1 cellular context compared by ENCODE assay signal in genomic region chr19:37906868-37907734, GRCh38.
TF ChIP-seq lines count a peak whose summit lies in the region.

SIPA1L3 (plus strand) TSS chr19:37907208; CDS start chr19:38081566, 174,358 bp downstream.

TF ChIP-seq in HEK293, 187 proteins besides CTCF, POLR2A, EP300 and RAD21 (continued from another document and continues in another):
- TF ChIP-seq ZBTB49 (tag by site-specific recombination; IDR thresholded peaks at IDR 0.05; ENCODE audit: low read depth): no peak
- no peak; the same call in 1 of the 2 replicates for TF ChIP-seq ZNF140 (tag by site-specific recombination; IDR thresholded peaks at IDR 0.05)
- no peak for TF ChIP-seq ZNF48 (tag by site-specific recombination; IDR thresholded peaks at IDR 0.05)
- TF ChIP-seq ZNF18 (tag by site-specific recombination; IDR thresholded peaks at IDR 0.05): no peak; the same call in 1 of the 2 replicates
- no peak for TF ChIP-seq ZNF701 (tag by site-specific recombination; IDR thresholded peaks at IDR 0.05)
- TF ChIP-seq ZNF211 (tag by site-specific recombination; IDR thresholded peaks at IDR 0.05; ENCODE audit: low read depth): no peak
- TF ChIP-seq ZNF274 (IDR thresholded peaks at IDR 0.05; ENCODE audit: low read length): no peak
- TF ChIP-seq ZNF274 (tag by site-specific recombination; IDR thresholded peaks at IDR 0.05; ENCODE audit: borderline replicate concordance): no peak
- TF ChIP-seq ZNF624 (tag by site-specific recombination; IDR thresholded peaks at IDR 0.05): no peak
- TF ChIP-seq ZNF146 (tag by site-specific recombination; IDR thresholded peaks at IDR 0.05): no peak; the same call in 1 of the 2 replicates
- no peak for TF ChIP-seq ZNF571 (tag by site-specific recombination; IDR thresholded peaks at IDR 0.05)
- peak; percentile 100 for TF ChIP-seq ZNF76 (tag by site-specific recombination; IDR thresholded peaks at IDR 0.05; ENCODE audit: borderline replicate concordance, low read depth)
- no peak for TF ChIP-seq ZNF155 (tag by site-specific recombination; IDR thresholded peaks at IDR 0.05)
- 0 out of 2 replicates have a peak, but pooled peaks have one; percentile 7 for TF ChIP-seq PRDM10 (tag by site-specific recombination; IDR thresholded peaks at IDR 0.05)
- TF ChIP-seq ZNF157 (tag by site-specific recombination; IDR thresholded peaks at IDR 0.05): no peak
- TF ChIP-seq ZNF280D (tag by site-specific recombination; IDR thresholded peaks at IDR 0.05): no peak; the same call in 1 of the 2 replicates
- TF ChIP-seq ZNF514 (tag by site-specific recombination; IDR thresholded peaks at IDR 0.05): no peak
- no peak for TF ChIP-seq ZNF626 (tag by site-specific recombination; IDR thresholded peaks at IDR 0.05)
- peak; percentile 23; the same call in 1 of the 2 replicates for TF ChIP-seq MZF1 (tag by site-specific recombination; IDR thresholded peaks at IDR 0.05; ENCODE audit: borderline replicate concordance)
- no peak for TF ChIP-seq KLF1 (tag by site-specific recombination; IDR thresholded peaks at IDR 0.05)
- peak; percentile 25; the same call in 1 of the 2 replicates for TF ChIP-seq ZBTB7A (tag by site-specific recombination; IDR thresholded peaks at IDR 0.05; ENCODE audit: low read depth)
- TF ChIP-seq BCL6B (tag by site-specific recombination; IDR thresholded peaks at IDR 0.05): no peak
- no peak for TF ChIP-seq ZNF549 (tag by site-specific recombination; IDR thresholded peaks at IDR 0.05)
- TF ChIP-seq ZNF214 (tag by site-specific recombination; IDR thresholded peaks at IDR 0.05; ENCODE audit: borderline replicate concordance): no peak
- peak; percentile 9; the same call in 1 of the 2 replicates for TF ChIP-seq ZFP69B (tag by site-specific recombination; IDR thresholded peaks at IDR 0.05)
- no peak for TF ChIP-seq PRDM6 (tag by site-specific recombination; IDR thresholded peaks at IDR 0.05)
- no peak for TF ChIP-seq GLI4 (tag by site-specific recombination; IDR thresholded peaks at IDR 0.05)
- peak; percentile 49; the same call in 1 of the 2 replicates for TF ChIP-seq TSHZ1 (tag by site-specific recombination; IDR thresholded peaks at IDR 0.05; ENCODE audit: borderline replicate concordance)
- no peak; the same call in 1 of the 2 replicates for TF ChIP-seq ZNF792 (tag by site-specific recombination; IDR thresholded peaks at IDR 0.05)
- TF ChIP-seq ZNF362 (tag by site-specific recombination; IDR thresholded peaks at IDR 0.05): no peak; the same call in 1 of the 2 replicates
- no peak for TF ChIP-seq ZNF37A (tag by site-specific recombination; IDR thresholded peaks at IDR 0.05)
- 0 out of 2 replicates have a peak, but pooled peaks have one; percentile 46 for TF ChIP-seq REPIN1 (tag by site-specific recombination; IDR thresholded peaks at IDR 0.05; ENCODE audit: low read depth)
- TF ChIP-seq INSM2 (tag by site-specific recombination; IDR thresholded peaks at IDR 0.05): no peak
- TF ChIP-seq ZNF837 (tag by site-specific recombination; IDR thresholded peaks at IDR 0.05): no peak
- no peak for TF ChIP-seq SETDB1 (IDR thresholded peaks at IDR 0.05; ENCODE audit: insufficient read length, low read length)
- TF ChIP-seq ZFP37 (tag by site-specific recombination; IDR thresholded peaks at IDR 0.05): no peak; the same call in 1 of the 2 replicates
- TF ChIP-seq ZNF558 (tag by site-specific recombination; IDR thresholded peaks at IDR 0.05): no peak
- TF ChIP-seq GLIS1 (tag by site-specific recombination; IDR thresholded peaks at IDR 0.05): peak; percentile 64; the same call in 1 of the 2 replicates
- peak; percentile 67 for TF ChIP-seq IKZF3 (tag by site-specific recombination; IDR thresholded peaks at IDR 0.05)
- TF ChIP-seq ZNF544 (tag by site-specific recombination; IDR thresholded peaks at IDR 0.05): no peak
- TF ChIP-seq ZNF747 (tag by site-specific recombination; IDR thresholded peaks at IDR 0.05): no peak
